In the genomic region with DNA sequence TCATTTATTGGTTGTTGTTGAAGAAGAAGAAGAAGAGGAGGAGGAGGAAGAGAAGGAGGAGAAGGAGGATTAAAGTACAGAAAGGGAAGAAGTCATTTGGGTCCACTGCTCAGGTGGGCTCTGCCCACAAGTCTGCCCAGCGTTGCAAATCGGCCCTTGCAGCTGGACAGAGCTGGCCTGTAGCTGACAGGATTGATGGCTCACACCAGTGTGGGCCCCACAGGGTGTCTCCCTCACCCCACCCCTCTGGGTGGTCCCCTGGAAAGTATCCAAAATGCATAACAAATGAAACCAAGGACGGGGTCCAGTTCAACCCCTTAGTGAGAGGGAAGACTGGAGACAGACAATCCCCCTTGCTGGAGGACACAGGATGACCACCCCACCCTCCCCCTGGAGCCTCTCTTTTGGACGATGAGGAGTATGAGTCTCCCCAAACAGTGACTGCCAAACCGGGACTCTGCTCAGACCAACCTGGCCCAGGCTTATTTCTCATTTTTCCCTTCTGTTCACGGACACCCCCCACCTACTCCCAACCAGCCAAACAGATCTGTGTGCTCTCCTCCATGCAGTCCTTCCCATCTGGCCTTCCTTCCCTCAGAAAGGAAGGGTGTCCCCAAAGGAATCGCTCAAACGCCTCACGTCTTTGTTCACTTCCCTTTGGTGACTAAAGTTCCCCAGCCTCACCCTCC, we compare ENCODE assay signal across 18 cellular contexts.
"Had no signal": no experiment of that assay in that cellular context is flagged by ENCODE, and none has a peak within 500 bp of the region (broad histone marks: within the 10 kb centered on the region; RNA-seq: fewer than 3 reads in every experiment).

No MANE protein-coding gene starts in this region.

- DNase-seq: activated CD4-positive, alpha-beta memory T cell treated with anti-CD3 and anti-CD28 coated beads for 36 hours; activated CD4-positive, alpha-beta T cell treated with anti-CD3 and anti-CD28 coated beads for 36 hours; activated naive CD4-positive, alpha-beta T cell; activated naive CD8-positive, alpha-beta T cell treated with anti-CD3 and anti-CD28 coated beads, Interleukin-2, amount 10 ng/mL, durations not matched to agents 7 days and 5 days; amygdala; immature natural killer cell; kidney glomerular epithelial cell; naive thymus-derived CD8-positive, alpha-beta T cell; occipital lobe; stimulated activated CD4-positive, alpha-beta T cell treated with anti-CD3 and anti-CD28 coated beads, Interleukin-12 subunit alpha, Interleukin-12 subunit beta, amount 100 ng/mL, for 4 hours; stimulated activated CD4-positive, alpha-beta T cell treated with anti-CD3 and anti-CD28 coated beads, Interleukin-1b, Interleukin-23, amount 100 ng/mL, for 48 hours; stimulated activated CD8-positive, alpha-beta memory T cell treated with anti-CD3 and anti-CD28 coated beads, Interleukin-4, amount 100 ng/mL, for 48 hours had no signal

- H3K4me1 ChIP-seq: gastroesophageal sphincter, tibial nerve had no signal

- H3K4me3 ChIP-seq: coronary artery, gastroesophageal sphincter, tibial nerve had no signal

- H3K9me3 ChIP-seq: gastroesophageal sphincter had no signal

- H3K9me3 Mint-ChIP-seq: activated T-helper 17 cell treated with anti-CD3 and anti-CD28 coated beads, Interleukin-2, amount 50 U/mL, for 72 hours; stimulated activated naive CD8-positive, alpha-beta T cell treated with anti-CD3 and anti-CD28 coated beads, Interleukin-15, Interleukin-2, amounts not matched to agents 100 ng/mL and 50 ng/mL, for 24 hours had no signal

- H3K27me3 ChIP-seq: gastroesophageal sphincter, tibial nerve had no signal

- H3K27ac ChIP-seq: coronary artery, gastroesophageal sphincter, tibial nerve had no signal

- H3K4me3 Mint-ChIP-seq: activated CD4-positive, alpha-beta memory T cell treated with anti-CD3 and anti-CD28 coated beads for 36 hours; activated CD4-positive, alpha-beta T cell treated with anti-CD3 and anti-CD28 coated beads for 36 hours; activated naive CD8-positive, alpha-beta T cell treated with anti-CD3 and anti-CD28 coated beads, Interleukin-2, amount 10 ng/mL, durations not matched to agents 7 days and 5 days; activated T-helper 17 cell treated with anti-CD3 and anti-CD28 coated beads, Interleukin-2, amount 50 U/mL, for 72 hours; immature natural killer cell; naive thymus-derived CD8-positive, alpha-beta T cell; stimulated activated naive CD8-positive, alpha-beta T cell treated with anti-CD3 and anti-CD28 coated beads, Interleukin-15, Interleukin-2, amounts not matched to agents 100 ng/mL and 50 ng/mL, for 24 hours; WTC11 had no signal

- H3K27ac Mint-ChIP-seq: activated CD4-positive, alpha-beta memory T cell treated with anti-CD3 and anti-CD28 coated beads for 36 hours; activated CD4-positive, alpha-beta T cell treated with anti-CD3 and anti-CD28 coated beads for 36 hours; activated naive CD8-positive, alpha-beta T cell treated with anti-CD3 and anti-CD28 coated beads, Interleukin-2, amount 10 ng/mL, durations not matched to agents 7 days and 5 days; activated T-helper 17 cell treated with anti-CD3 and anti-CD28 coated beads, Interleukin-2, amount 50 U/mL, for 72 hours; stimulated activated naive CD8-positive, alpha-beta T cell treated with anti-CD3 and anti-CD28 coated beads, Interleukin-15, Interleukin-2, amounts not matched to agents 100 ng/mL and 50 ng/mL, for 24 hours had no signal

- H3K27me3 Mint-ChIP-seq: activated CD4-positive, alpha-beta memory T cell treated with anti-CD3 and anti-CD28 coated beads for 36 hours; activated CD4-positive, alpha-beta T cell treated with anti-CD3 and anti-CD28 coated beads for 36 hours; activated T-helper 17 cell treated with anti-CD3 and anti-CD28 coated beads, Interleukin-2, amount 50 U/mL, for 72 hours; stimulated activated naive CD8-positive, alpha-beta T cell treated with anti-CD3 and anti-CD28 coated beads, Interleukin-15, Interleukin-2, amounts not matched to agents 100 ng/mL and 50 ng/mL, for 24 hours had no signal

- H3K36me3 ChIP-seq: gastroesophageal sphincter, tibial nerve had no signal

- ATAC-seq: activated CD4-positive, alpha-beta T cell treated with anti-CD3 and anti-CD28 coated beads for 36 hours; activated T-helper 17 cell treated with anti-CD3 and anti-CD28 coated beads, Interleukin-2, amount 50 U/mL, for 72 hours; gastroesophageal sphincter; naive thymus-derived CD8-positive, alpha-beta T cell had no signal

- H3K4me1 Mint-ChIP-seq: activated T-helper 17 cell treated with anti-CD3 and anti-CD28 coated beads, Interleukin-2, amount 50 U/mL, for 72 hours had no signal
